In the genomic region with DNA sequence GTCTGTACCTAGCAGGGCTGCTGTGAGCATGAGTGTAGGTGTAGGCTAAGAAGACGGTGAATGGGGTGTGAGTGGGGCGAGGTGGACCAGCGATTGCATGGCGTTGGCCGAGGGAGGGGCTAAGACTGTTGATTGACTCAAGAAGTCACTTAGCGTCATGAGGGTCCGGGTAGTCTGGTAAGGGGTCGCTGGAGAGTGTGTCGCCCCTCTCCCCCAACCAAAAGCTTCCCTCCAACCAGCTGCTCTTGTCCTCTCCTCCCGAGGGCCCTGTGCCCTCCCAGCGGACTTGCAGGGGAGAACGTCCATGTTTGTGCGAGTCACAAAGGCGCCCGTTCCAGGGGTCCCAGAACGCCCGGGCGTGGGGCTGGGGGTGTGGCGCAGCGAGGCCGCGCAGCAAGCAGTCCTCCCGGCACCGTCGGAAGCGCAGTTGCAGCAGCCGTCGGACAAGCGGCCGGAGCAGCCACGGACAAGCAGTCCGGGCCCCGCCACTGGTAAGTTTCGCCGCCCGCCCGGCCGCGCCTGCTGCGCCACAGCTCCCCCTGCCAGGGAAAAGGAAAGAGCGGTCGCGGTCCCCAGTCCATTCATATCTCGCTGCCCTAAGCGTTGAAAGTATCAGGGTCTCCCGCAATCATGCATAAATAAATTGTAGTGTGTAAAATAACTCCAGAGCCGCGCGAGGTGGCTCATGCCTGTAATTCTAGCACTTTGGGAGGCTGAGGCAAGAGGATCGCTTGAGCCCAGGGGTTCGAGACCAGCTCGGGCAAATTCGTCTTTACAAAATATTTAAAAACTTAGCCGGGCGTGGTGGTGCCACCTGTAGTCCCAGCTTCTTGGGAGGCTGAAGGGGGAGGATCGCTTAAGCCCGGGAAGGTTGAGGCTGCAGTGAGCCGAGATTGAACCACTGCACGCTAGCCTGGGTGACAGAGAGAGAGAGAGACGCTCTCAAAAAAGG, we compare ENCODE assay signal across 1 cellular context.
A peak's percentile ranks its signal among the peaks of the same experiment; 100 is the strongest.
TF ChIP-seq lines count a peak whose summit lies in the region.

A gene (plus strand): TSS at position 373 of the 952 bp plus-strand sequence. CDS start 5,968 bp downstream, outside the sequence.

TF ChIP-seq in K562, 482 proteins besides CTCF, POLR2A, EP300 and RAD21 (continued from another document):
- TF ChIP-seq KDM1A (IDR thresholded peaks at IDR 0.05) (no peak), MAZ (CRISPR knock-in tag; conservative IDR thresholded peaks at IDR 0.05 in 1 of 2, IDR thresholded peaks at IDR 0.05 in 1 of 2) (peak; percentile 57 to 59; a peak in 2 of 4 replicates), RB1 (IDR thresholded peaks at IDR 0.05; ENCODE audit: low read depth) (peak; percentile 51; the same call in 1 of the 2 replicates), NR2C1 (IDR thresholded peaks at IDR 0.05) (no peak), NR2C1 (tag; IDR thresholded peaks at IDR 0.05) (no peak), TRIM24 (IDR thresholded peaks at IDR 0.05) (peak in 1 of 2 experiments; percentile 63; a peak in 2 of 4 replicates), ZKSCAN3 (CRISPR knock-in tag; IDR thresholded peaks at IDR 0.05) (no peak), SMARCC2 (IDR thresholded peaks at IDR 0.05; ENCODE audit: low read depth) (peak; percentile 81), HDGF (IDR thresholded peaks at IDR 0.05) (no peak), ZNF217 (CRISPR knock-in tag; IDR thresholded peaks at IDR 0.05) (no peak), TCF3 (CRISPR knock-in tag; IDR thresholded peaks at IDR 0.05) (no peak), STAG1 (CRISPR knock-in tag; IDR thresholded peaks at IDR 0.05; ENCODE audit: borderline replicate concordance) (peak; percentile 31; the same call in 1 of the 2 replicates), MAFF (IDR thresholded peaks at IDR 0.05; ENCODE audit: low read length) (no peak), MYC (IDR thresholded peaks at IDR 0.05; ENCODE audit: low read depth, low read length) (no peak), MYC (CRISPR knock-in tag; IDR thresholded peaks at IDR 0.05; ENCODE audit: borderline replicate concordance, low read depth) (no peak), ARID2 (IDR thresholded peaks at IDR 0.05) (peak; percentile 87), TBP (optimal IDR thresholded peaks at IDR 0.05; ENCODE audit: low read depth, low read length) (no peak), SMAD3 (CRISPR knock-in tag; conservative IDR thresholded peaks at IDR 0.05) (no peak), ATF1 (CRISPR knock-in tag; IDR thresholded peaks at IDR 0.05) (no peak), ATF1 (tag; IDR thresholded peaks at IDR 0.05) (no peak), ZNF347 (CRISPR knock-in tag; IDR thresholded peaks at IDR 0.05; ENCODE audit: low read depth) (no peak), ZKSCAN8 (CRISPR knock-in tag; IDR thresholded peaks at IDR 0.05) (no peak), HSF4 (CRISPR knock-in tag; IDR thresholded peaks at IDR 0.05; ENCODE audit: borderline replicate concordance) (no peak), ZFPM2 (CRISPR knock-in tag; IDR thresholded peaks at IDR 0.05) (no peak), CHCHD3 (CRISPR knock-in tag; IDR thresholded peaks at IDR 0.05) (no peak)
- TF ChIP-seq, protein P1, sequence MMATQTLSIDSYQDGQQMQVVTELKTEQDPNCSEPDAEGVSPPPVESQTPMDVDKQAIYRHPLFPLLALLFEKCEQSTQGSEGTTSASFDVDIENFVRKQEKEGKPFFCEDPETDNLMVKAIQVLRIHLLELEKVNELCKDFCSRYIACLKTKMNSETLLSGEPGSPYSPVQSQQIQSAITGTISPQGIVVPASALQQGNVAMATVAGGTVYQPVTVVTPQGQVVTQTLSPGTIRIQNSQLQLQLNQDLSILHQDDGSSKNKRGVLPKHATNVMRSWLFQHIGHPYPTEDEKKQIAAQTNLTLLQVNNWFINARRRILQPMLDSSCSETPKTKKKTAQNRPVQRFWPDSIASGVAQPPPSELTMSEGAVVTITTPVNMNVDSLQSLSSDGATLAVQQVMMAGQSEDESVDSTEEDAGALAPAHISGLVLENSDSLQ (IDR thresholded peaks at IDR 0.05), result peak; percentile 77
- TF ChIP-seq, protein P2, sequence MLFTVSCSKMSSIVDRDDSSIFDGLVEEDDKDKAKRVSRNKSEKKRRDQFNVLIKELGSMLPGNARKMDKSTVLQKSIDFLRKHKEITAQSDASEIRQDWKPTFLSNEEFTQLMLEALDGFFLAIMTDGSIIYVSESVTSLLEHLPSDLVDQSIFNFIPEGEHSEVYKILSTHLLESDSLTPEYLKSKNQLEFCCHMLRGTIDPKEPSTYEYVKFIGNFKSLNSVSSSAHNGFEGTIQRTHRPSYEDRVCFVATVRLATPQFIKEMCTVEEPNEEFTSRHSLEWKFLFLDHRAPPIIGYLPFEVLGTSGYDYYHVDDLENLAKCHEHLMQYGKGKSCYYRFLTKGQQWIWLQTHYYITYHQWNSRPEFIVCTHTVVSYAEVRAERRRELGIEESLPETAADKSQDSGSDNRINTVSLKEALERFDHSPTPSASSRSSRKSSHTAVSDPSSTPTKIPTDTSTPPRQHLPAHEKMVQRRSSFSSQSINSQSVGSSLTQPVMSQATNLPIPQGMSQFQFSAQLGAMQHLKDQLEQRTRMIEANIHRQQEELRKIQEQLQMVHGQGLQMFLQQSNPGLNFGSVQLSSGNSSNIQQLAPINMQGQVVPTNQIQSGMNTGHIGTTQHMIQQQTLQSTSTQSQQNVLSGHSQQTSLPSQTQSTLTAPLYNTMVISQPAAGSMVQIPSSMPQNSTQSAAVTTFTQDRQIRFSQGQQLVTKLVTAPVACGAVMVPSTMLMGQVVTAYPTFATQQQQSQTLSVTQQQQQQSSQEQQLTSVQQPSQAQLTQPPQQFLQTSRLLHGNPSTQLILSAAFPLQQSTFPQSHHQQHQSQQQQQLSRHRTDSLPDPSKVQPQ (CRISPR knock-in tag; IDR thresholded peaks at IDR 0.05; ENCODE audit: borderline replicate concordance), result no peak
- TF ChIP-seq, protein P3, sequence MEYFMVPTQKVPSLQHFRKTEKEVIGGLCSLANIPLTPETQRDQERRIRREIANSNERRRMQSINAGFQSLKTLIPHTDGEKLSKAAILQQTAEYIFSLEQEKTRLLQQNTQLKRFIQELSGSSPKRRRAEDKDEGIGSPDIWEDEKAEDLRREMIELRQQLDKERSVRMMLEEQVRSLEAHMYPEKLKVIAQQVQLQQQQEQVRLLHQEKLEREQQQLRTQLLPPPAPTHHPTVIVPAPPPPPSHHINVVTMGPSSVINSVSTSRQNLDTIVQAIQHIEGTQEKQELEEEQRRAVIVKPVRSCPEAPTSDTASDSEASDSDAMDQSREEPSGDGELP (CRISPR knock-in tag; IDR thresholded peaks at IDR 0.05; ENCODE audit: borderline replicate concordance), result peak; percentile 30; the same call in 1 of the 2 replicates
- TF ChIP-seq, protein P4, sequence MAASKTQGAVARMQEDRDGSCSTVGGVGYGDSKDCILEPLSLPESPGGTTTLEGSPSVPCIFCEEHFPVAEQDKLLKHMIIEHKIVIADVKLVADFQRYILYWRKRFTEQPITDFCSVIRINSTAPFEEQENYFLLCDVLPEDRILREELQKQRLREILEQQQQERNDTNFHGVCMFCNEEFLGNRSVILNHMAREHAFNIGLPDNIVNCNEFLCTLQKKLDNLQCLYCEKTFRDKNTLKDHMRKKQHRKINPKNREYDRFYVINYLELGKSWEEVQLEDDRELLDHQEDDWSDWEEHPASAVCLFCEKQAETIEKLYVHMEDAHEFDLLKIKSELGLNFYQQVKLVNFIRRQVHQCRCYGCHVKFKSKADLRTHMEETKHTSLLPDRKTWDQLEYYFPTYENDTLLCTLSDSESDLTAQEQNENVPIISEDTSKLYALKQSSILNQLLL (CRISPR knock-in tag; IDR thresholded peaks at IDR 0.05; ENCODE audit: borderline replicate concordance), result no peak
- TF ChIP-seq, protein P5, sequence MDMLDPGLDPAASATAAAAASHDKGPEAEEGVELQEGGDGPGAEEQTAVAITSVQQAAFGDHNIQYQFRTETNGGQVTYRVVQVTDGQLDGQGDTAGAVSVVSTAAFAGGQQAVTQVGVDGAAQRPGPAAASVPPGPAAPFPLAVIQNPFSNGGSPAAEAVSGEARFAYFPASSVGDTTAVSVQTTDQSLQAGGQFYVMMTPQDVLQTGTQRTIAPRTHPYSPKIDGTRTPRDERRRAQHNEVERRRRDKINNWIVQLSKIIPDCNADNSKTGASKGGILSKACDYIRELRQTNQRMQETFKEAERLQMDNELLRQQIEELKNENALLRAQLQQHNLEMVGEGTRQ (CRISPR knock-in tag; IDR thresholded peaks at IDR 0.05), result no peak
- TF ChIP-seq, protein P6, sequence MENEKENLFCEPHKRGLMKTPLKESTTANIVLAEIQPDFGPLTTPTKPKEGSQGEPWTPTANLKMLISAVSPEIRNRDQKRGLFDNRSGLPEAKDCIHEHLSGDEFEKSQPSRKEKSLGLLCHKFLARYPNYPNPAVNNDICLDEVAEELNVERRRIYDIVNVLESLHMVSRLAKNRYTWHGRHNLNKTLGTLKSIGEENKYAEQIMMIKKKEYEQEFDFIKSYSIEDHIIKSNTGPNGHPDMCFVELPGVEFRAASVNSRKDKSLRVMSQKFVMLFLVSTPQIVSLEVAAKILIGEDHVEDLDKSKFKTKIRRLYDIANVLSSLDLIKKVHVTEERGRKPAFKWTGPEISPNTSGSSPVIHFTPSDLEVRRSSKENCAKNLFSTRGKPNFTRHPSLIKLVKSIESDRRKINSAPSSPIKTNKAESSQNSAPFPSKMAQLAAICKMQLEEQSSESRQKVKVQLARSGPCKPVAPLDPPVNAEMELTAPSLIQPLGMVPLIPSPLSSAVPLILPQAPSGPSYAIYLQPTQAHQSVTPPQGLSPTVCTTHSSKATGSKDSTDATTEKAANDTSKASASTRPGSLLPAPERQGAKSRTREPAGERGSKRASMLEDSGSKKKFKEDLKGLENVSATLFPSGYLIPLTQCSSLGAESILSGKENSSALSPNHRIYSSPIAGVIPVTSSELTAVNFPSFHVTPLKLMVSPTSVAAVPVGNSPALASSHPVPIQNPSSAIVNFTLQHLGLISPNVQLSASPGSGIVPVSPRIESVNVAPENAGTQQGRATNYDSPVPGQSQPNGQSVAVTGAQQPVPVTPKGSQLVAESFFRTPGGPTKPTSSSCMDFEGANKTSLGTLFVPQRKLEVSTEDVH (IDR thresholded peaks at IDR 0.05; ENCODE audit: low read depth, partially characterized antibody), result no peak
- TF ChIP-seq, protein P7, sequence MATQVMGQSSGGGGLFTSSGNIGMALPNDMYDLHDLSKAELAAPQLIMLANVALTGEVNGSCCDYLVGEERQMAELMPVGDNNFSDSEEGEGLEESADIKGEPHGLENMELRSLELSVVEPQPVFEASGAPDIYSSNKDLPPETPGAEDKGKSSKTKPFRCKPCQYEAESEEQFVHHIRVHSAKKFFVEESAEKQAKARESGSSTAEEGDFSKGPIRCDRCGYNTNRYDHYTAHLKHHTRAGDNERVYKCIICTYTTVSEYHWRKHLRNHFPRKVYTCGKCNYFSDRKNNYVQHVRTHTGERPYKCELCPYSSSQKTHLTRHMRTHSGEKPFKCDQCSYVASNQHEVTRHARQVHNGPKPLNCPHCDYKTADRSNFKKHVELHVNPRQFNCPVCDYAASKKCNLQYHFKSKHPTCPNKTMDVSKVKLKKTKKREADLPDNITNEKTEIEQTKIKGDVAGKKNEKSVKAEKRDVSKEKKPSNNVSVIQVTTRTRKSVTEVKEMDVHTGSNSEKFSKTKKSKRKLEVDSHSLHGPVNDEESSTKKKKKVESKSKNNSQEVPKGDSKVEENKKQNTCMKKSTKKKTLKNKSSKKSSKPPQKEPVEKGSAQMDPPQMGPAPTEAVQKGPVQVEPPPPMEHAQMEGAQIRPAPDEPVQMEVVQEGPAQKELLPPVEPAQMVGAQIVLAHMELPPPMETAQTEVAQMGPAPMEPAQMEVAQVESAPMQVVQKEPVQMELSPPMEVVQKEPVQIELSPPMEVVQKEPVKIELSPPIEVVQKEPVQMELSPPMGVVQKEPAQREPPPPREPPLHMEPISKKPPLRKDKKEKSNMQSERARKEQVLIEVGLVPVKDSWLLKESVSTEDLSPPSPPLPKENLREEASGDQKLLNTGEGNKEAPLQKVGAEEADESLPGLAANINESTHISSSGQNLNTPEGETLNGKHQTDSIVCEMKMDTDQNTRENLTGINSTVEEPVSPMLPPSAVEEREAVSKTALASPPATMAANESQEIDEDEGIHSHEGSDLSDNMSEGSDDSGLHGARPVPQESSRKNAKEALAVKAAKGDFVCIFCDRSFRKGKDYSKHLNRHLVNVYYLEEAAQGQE (CRISPR knock-in tag; IDR thresholded peaks at IDR 0.05; ENCODE audit: low read depth), result no peak
- TF ChIP-seq, protein P8, sequence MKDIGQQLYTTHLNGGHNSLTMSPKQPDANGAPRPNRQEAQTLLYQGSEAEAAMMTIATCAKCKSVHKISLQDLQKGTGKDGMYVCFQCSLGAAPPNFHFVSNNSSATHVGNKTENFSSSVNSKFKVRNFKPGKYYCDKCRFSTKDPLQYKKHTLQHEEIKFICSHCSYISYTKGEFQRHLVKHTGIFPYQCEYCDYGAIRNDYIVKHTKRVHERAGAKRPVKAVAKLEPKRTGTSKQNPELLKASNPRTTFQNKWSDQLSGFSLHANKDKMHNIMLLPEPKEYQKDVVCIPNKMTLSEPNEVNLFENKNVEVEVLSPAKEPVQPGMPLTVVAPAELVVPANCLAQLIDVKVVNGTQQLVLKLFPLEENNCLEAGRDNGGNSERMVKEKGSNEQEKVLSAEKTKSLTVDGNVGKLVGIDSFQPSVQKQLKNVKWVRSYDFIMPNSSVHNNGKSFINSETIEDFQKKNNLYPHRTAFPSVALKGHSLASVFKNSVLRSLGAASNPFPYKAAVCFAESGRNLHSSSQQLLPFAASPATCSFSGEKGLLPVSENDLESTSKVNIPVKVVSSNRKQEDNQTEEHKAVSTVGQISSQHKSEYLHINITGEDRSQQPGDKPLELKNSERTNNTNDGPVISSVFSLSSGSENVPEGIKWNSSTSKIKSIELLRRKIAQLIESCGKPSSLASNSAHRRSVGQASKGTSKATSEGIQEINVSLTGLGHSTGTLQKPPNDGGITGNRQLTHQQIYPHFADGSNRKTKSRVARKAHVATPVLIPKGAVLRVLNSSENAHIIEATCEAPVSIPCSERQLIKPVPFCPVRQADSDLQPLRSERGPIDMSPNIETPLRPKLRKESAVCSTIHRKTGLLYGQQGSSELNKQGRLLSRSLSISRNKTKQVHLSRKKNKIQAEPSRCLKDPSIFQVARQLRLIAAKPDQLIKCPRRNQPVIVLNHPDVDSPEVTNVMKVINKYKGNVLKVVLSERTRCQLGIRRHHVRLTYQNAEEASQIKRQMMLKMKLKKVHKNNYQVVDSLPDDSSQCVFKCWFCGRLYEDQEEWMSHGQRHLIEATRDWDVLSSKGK (CRISPR knock-in tag; IDR thresholded peaks at IDR 0.05), result no peak
